ENCODE assay signal across 16 cellular contexts in the genomic region with DNA sequence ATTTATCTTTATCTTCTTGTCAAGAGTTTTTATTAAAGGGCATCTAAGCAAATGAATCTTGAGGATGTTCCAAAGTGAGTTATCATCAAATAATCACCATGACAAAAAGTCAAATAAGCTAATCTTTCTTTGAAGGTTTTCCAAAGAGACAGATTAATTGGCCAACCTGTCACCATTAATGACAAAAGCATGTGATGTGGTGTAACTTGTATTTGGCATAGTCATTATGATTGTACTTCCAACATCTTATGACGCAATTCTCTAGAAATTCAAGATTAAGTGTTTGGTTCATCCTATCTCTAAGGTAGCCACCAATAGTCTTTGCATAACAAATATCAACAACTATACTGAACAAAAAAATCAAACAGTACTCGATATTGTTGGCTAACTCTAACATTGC. TPM values are rescaled to one million over a fixed set of nuclear protein-coding genes. Genes with fewer than 3 reads are reported as not detected.
DNase-seq lines count a peak whose midpoint lies in the region; ATAC-seq, FAIRE-seq and TF ChIP-seq lines count a peak whose summit lies in the region.
"Had no signal": no experiment of that assay in that cellular context is flagged by ENCODE, and none has a peak within 500 bp of the region (broad histone marks: within the 10 kb centered on the region; RNA-seq: fewer than 3 reads in every experiment).

No MANE protein-coding gene starts in this region.

- no peak for TF ChIP-seq POLR2A in HepG2 (IDR thresholded peaks at IDR 0.05; ENCODE audit: insufficient read depth in 1 of 2, low read depth in 2 of 2, low read length in 2 of 2)
- no peak for TF ChIP-seq POLR2A in right lobe of liver (IDR thresholded peaks at IDR 0.05)
- TF ChIP-seq POLR2A in gastroesophageal sphincter (IDR thresholded peaks at IDR 0.05) = no peak
- TF ChIP-seq POLR2A in Peyer's patch (IDR thresholded peaks at IDR 0.05) = no peak

- H3K36me3 ChIP-seq in HepG2 (replicated peaks in 1 of 2; ENCODE audit: control insufficient read depth in 1 of 2, insufficient read depth in 2 of 2, low read length in 2 of 2) = no peaks in the 10 kb centered on the region
- no peaks in the 10 kb centered on the region for H3K36me3 ChIP-seq in right lobe of liver
- no peaks in the 10 kb centered on the region for H3K36me3 ChIP-seq in gastroesophageal sphincter
- no peaks in the 10 kb centered on the region for H3K36me3 ChIP-seq in Peyer's patch
- H3K36me3 ChIP-seq: upper lobe of right lung had no signal

- H3K9me3 ChIP-seq in HepG2 (ENCODE audit: low read length) (no peaks in the 10 kb centered on the region), right lobe of liver (no peaks in the 10 kb centered on the region), gastroesophageal sphincter (no peaks in the 10 kb centered on the region), Peyer's patch (no peaks in the 10 kb centered on the region)
- H3K9me3 ChIP-seq: upper lobe of right lung had no signal

- H3K9ac ChIP-seq in HepG2 (ENCODE audit: insufficient read depth, low read depth, low read length) = no peak overlapping the region

- intact Hi-C loops in HepG2 (cut with micrococcal nuclease; ENCODE audit: unreplicated experiment) = no loop called here
- intact Hi-C loops in right lobe of liver (cut with DNase I) = no loop called here

- H3K4me1 ChIP-seq in HepG2 (ENCODE audit: insufficient read depth, low read length) (no peaks in the 10 kb centered on the region), right lobe of liver (peaks cover 0 to 14% (median 5%) of the 10 kb centered on the region in 4 donors), gastroesophageal sphincter (peaks cover 6 to 80% (median 17%) of the 10 kb centered on the region in 3 donors), Peyer's patch (no peaks in the 10 kb centered on the region)

- no peak for TF ChIP-seq RAD21 in HepG2 (CRISPR knock-in tag; IDR thresholded peaks at IDR 0.05)

- H2AFZ ChIP-seq in HepG2 (ENCODE audit: low read length) = no peak overlapping the region

- TF ChIP-seq EP300 in HepG2 (IDR thresholded peaks at IDR 0.05; ENCODE audit: low read depth in 2 of 2, low read length in 2 of 2) (no peak), HepG2 (CRISPR knock-in tag; IDR thresholded peaks at IDR 0.05; ENCODE audit: borderline replicate concordance) (no peak), gastroesophageal sphincter (IDR thresholded peaks at IDR 0.05) (no peak)

- H3K27ac ChIP-seq in HepG2 (ENCODE audit: extremely low read length, insufficient read depth, low read length) (no peak overlapping the region), right lobe of liver (no peak overlapping the region), gastroesophageal sphincter (peak overlapping the region in 2 of 4 donors; percentile 18 to 54), Peyer's patch (peak overlapping the region in 1 of 4 donors; percentile 43)
- H3K27ac ChIP-seq: upper lobe of right lung had no signal

- H4K20me1 ChIP-seq in HepG2 (ENCODE audit: insufficient read depth, low read length) = peaks cover 33% of the 10 kb centered on the region

- WGBS in HepG2 (ENCODE audit: low lambda C conversion rate) = 92% methylated on average over 2 of the region's 2 CpGs
- WGBS in right lobe of liver (ENCODE audit: insufficient coverage, low coverage, low lambda C conversion rate, missing lambda C conversion rate) = 57% methylated on average over 2 of the region's 2 CpGs
- WGBS in gastroesophageal sphincter (ENCODE audit: low coverage in 1 of 2), 2 donors = 54 to 70% methylated on average over 2 of the region's 2 CpGs

- peaks cover 74% of the 10 kb centered on the region for H3K79me2 ChIP-seq in HepG2 (ENCODE audit: insufficient read depth, low read length)

- BruUV-seq in HepG2 (replicated peaks; lab: Mats Ljungman, UMichigan) = no TSS peak

- in situ Hi-C loops in HepG2 (cut with HindIII; ENCODE audit: extremely low pct_ligation_motif_present, low pct_unique_long_range_greater_than_20kb) = no loop called here

- CTCF ChIA-PET in HepG2 (lab: Yijun Ruan, JAX; ENCODE audit: low intra/inter-chr PET ratio, low total read pairs) = no interaction called here

- no peak for FAIRE-seq in HepG2 (lab: Jason Lieb, UNC)

- TF ChIP-seq CTCF in HepG2 (CRISPR knock-in tag; IDR thresholded peaks at IDR 0.05) = no peak
- TF ChIP-seq CTCF in right lobe of liver (IDR thresholded peaks at IDR 0.05) = no peak
- no peak for TF ChIP-seq CTCF in gastroesophageal sphincter (IDR thresholded peaks at IDR 0.05)
- no peak for TF ChIP-seq CTCF in Peyer's patch (IDR thresholded peaks at IDR 0.05)

- ATAC-seq in HepG2 = no peak
- ATAC-seq in right lobe of liver = no peak
- ATAC-seq in gastroesophageal sphincter = peak; percentile 67
- ATAC-seq: upper lobe of right lung had no signal

- no peak overlapping the region for H3K4me2 ChIP-seq in HepG2 (ENCODE audit: low read depth, low read length)

- H3K4me3 ChIP-seq in HepG2 (replicated peaks in 1 of 3; ENCODE audit: insufficient read depth in 1 of 3, low read depth in 2 of 3, low read length in 3 of 3) (no peak overlapping the region), right lobe of liver (no peak overlapping the region), gastroesophageal sphincter (no peak overlapping the region), Peyer's patch (no peak overlapping the region)
- H3K4me3 ChIP-seq: upper lobe of right lung had no signal

- POLR2A ChIA-PET in HepG2 (lab: Yijun Ruan, JAX) = interaction anchor here (1.4 kb wide), 1 partner anchor 27 kb away, joined by 3 read pairs; no protein-coding TSS in a partner anchor

- no peak for DNase-seq in HepG2 (ENCODE audit: low spot score)
- DNase-seq in right lobe of liver = no peak
- DNase-seq in amniotic epithelial cell (ENCODE audit: low read depth) = peak; percentile 50
- DNase-seq in NCI-H2029 treated with DMSO at 0.1 percent for 48 hours (lab: John Stamatoyannopoulos, UW) = no peak
- DNase-seq in ureter (ENCODE audit: low spot score) = no peak
- DNase-seq in Peyer's patch = no peak
- DNase-seq: activated CD4-positive, alpha-beta T cell treated with anti-CD3 and anti-CD28 coated beads, Interleukin-2, amount 50 U/mL, for 1 hour; amniotic stem cell; DND-41; hypothalamus; NCI-H1048; NCI-H2081 treated with DMSO at 0.1 percent for 48 hours; NCI-H510A treated with DMSO at 0.1 percent for 48 hours; SW 1271; upper lobe of right lung had no signal

- H3K27me3 ChIP-seq in HepG2 (ENCODE audit: control insufficient read depth in 1 of 2, insufficient read depth in 2 of 2, low read length in 2 of 2) (no peaks in the 10 kb centered on the region), right lobe of liver (no peaks in the 10 kb centered on the region), gastroesophageal sphincter (no peaks in the 10 kb centered on the region), Peyer's patch (no peaks in the 10 kb centered on the region)
- H3K27me3 ChIP-seq: upper lobe of right lung had no signal

TF ChIP-seq in HepG2, 621 proteins besides CTCF, POLR2A, EP300 and RAD21:
- peak; percentile 81 for TF ChIP-seq CEBPB (IDR thresholded peaks at IDR 0.05; ENCODE audit: borderline replicate concordance, low read depth, low read length)
- no peak for TF ChIP-seq MTF2 (CRISPR knock-in tag; IDR thresholded peaks at IDR 0.05; ENCODE audit: borderline replicate concordance)
- no peak for TF ChIP-seq NFKB2 (CRISPR knock-in tag; IDR thresholded peaks at IDR 0.05; ENCODE audit: borderline replicate concordance)
- TF ChIP-seq ZSCAN9 (CRISPR knock-in tag; IDR thresholded peaks at IDR 0.05; ENCODE audit: borderline replicate concordance) = no peak
- TF ChIP-seq MIER3 (CRISPR knock-in tag; IDR thresholded peaks at IDR 0.05; ENCODE audit: borderline replicate concordance) = no peak
- TF ChIP-seq CEBPG (CRISPR knock-in tag; IDR thresholded peaks at IDR 0.05) = 0 out of 2 replicates have a peak, but pooled peaks have one; percentile 14
- no peak for TF ChIP-seq KLF9 (CRISPR knock-in tag; IDR thresholded peaks at IDR 0.05; ENCODE audit: low read depth)
- no peak for TF ChIP-seq MAFK (conservative IDR thresholded peaks at IDR 0.05 in 1 of 2, IDR thresholded peaks at IDR 0.05 in 1 of 2; ENCODE audit: low read length in 2 of 2)
- TF ChIP-seq NFIB (CRISPR knock-in tag; IDR thresholded peaks at IDR 0.05; ENCODE audit: borderline replicate concordance) = no peak
- TF ChIP-seq KDM3A (CRISPR knock-in tag; IDR thresholded peaks at IDR 0.05; ENCODE audit: low read depth) = no peak
- no peak for TF ChIP-seq ELF4 (CRISPR knock-in tag; IDR thresholded peaks at IDR 0.05; ENCODE audit: borderline replicate concordance)

RNA-seq across cellular contexts. Expression of gene RBMS1, which starts 28.6 kb away (rescaled TPM):
- 52.1 and 55.5 TPM in 2 replicates for total RNA-seq in HepG2 (2016; rRNA removed; fragmentation: Illumina TruSeq; extraction: Trizol)
- 4.1 and 5.2 TPM in 2 replicates for total RNA-seq in HepG2 (2016; cell fraction: cytosol; rRNA removed; fragmentation: Illumina TruSeq; extraction: Trizol; ENCODE audit: low read depth)
- total RNA-seq in HepG2 (2016; cell fraction: insoluble cytoplasmic fraction; rRNA removed; fragmentation: Illumina TruSeq; extraction: Trizol) = 51.6 and 52.5 TPM in 2 replicates
- 18.5 and 21.0 TPM in 2 replicates for total RNA-seq in HepG2 (2016; cell fraction: membrane; rRNA removed; fragmentation: Illumina TruSeq; extraction: Trizol)
- total RNA-seq in HepG2 (2016; cell fraction: nucleus; rRNA removed; fragmentation: Illumina TruSeq; extraction: Trizol) = 44.0 and 59.0 TPM in 2 replicates
- polyA plus RNA-seq in HepG2 (2011; rRNA removed) = 82.9 and 110 TPM in 2 replicates
- polyA plus RNA-seq in HepG2 (2011; cell fraction: cytosol; rRNA removed) = 71.0 and 80.7 TPM in 2 replicates
- 50.6 and 54.0 TPM in 2 replicates for polyA plus RNA-seq in HepG2 (2011; cell fraction: nucleus; rRNA removed)
- 70.0 and 92.2 TPM in 2 replicates for polyA plus RNA-seq in HepG2 (2012)
- polyA plus RNA-seq in HepG2 (2016; cell fraction: cytosol; fragmentation: Illumina TruSeq; extraction: Trizol; ENCODE audit: low read depth) = 2.6 and 2.7 TPM in 2 replicates
- polyA plus RNA-seq in HepG2 (2016; cell fraction: insoluble cytoplasmic fraction; fragmentation: Illumina TruSeq; extraction: Trizol; ENCODE audit: low read depth) = 51.8 and 60.2 TPM in 2 replicates
- polyA plus RNA-seq in HepG2 (2016; cell fraction: membrane; fragmentation: Illumina TruSeq; extraction: Trizol; ENCODE audit: low read depth) = 10.2 and 12.3 TPM in 2 replicates
- 43.3 and 48.9 TPM in 2 replicates for polyA plus RNA-seq in HepG2 (2016; cell fraction: nucleus; fragmentation: Illumina TruSeq; extraction: Trizol; ENCODE audit: insufficient read depth, low read depth)
- 28.8 and 93.8 TPM in 2 replicates for polyA minus RNA-seq in HepG2 (2011; rRNA and poly(A)+ RNA removed; ENCODE audit: low replicate concordance)
- 56.0 and 61.6 TPM in 2 replicates for polyA minus RNA-seq in HepG2 (2011; cell fraction: cytosol; rRNA and poly(A)+ RNA removed)
- polyA minus RNA-seq in HepG2 (2011; cell fraction: nucleus; rRNA and poly(A)+ RNA removed) = 172 and 186 TPM in 2 replicates
- total RNA-seq in right lobe of liver = 10 to 100 TPM in 4 of 6 experiments, 1 to 10 TPM in 2; 8.5 to 21.4 (median 14.3) TPM
- 100 to 1,000 TPM in 1 of 4 donors, 10 to 100 TPM in 3; 86.0 to 110 (median 91.5) TPM for total RNA-seq in gastroesophageal sphincter
- 137 TPM for total RNA-seq in ureter
- 10 to 100 TPM; 10.5 to 41.3 (median 18.5) TPM for total RNA-seq in Peyer's patch
